ENCODE assay signal across 8 cellular contexts in genomic region chr1:220093361-220094015, GRCh38. TPM values are rescaled to one million over a fixed set of nuclear protein-coding genes. Genes with fewer than 3 reads are reported as not detected.
DNase-seq lines count a peak whose midpoint lies in the region; ATAC-seq and TF ChIP-seq lines count a peak whose summit lies in the region.

No MANE protein-coding gene starts in this region.

- WGBS in GM23248 (ENCODE audit: low coverage in 1 of 2, low lambda C conversion rate in 2 of 2, missing lambda C conversion rate in 2 of 2), 2 experiments: 16 to 23% methylated on average over 10 to 12 of the region's 12 CpGs
- 15 to 40% methylated on average over 4 to 12 of the region's 12 CpGs for WGBS in gastroesophageal sphincter (ENCODE audit: low coverage in 1 of 2), 2 donors

- peak overlapping the region; percentile 71 for H2AFZ ChIP-seq in GM23248
- peak overlapping the region; percentile 74; the same call in 1 of the 2 replicates for H2AFZ ChIP-seq in OCI-LY7 (ENCODE audit: low read length)

- CTCF ChIA-PET in OCI-LY7 (lab: Charles Lee; ENCODE audit: unreplicated experiment): interaction anchor here (0.6 kb wide), 1 partner anchor 22 kb away, joined by 3 read pairs; no protein-coding TSS in a partner anchor

- TF ChIP-seq POLR2A in gastroesophageal sphincter (IDR thresholded peaks at IDR 0.05): no peak

- H3K9me3 ChIP-seq in GM23248 (ENCODE audit: low read depth): no peaks in the 10 kb centered on the region
- no peaks in the 10 kb centered on the region for H3K9me3 ChIP-seq in OCI-LY7 (ENCODE audit: low read length)
- no peaks in the 10 kb centered on the region for H3K9me3 ChIP-seq in gastroesophageal sphincter
- no peaks in the 10 kb centered on the region for H3K9me3 ChIP-seq in tibial artery

- ATAC-seq in gastroesophageal sphincter (no peak), HG02588 (IDR thresholded peaks at IDR 0.05; ENCODE audit: unreplicated experiment) (no peak)

- H3K4me1 ChIP-seq in GM23248 (ENCODE audit: insufficient read depth) (0 out of 2 replicates have a peak, but pooled peaks cover 12% of the 10 kb centered on the region), OCI-LY7 (ENCODE audit: insufficient read depth, low read length, poor library complexity, severe bottlenecking) (peaks cover 25% of the 10 kb centered on the region), gastroesophageal sphincter (peaks cover 0 to 42% (median 6%) of the 10 kb centered on the region in 3 donors), tibial artery (peaks cover 0 to 18% (median 11%) of the 10 kb centered on the region in 4 donors)

- H3K27me3 ChIP-seq in GM06990 (replicated peaks; ENCODE audit: control insufficient read depth, insufficient read depth, low read length) (no peaks in the 10 kb centered on the region), GM23248 (replicated peaks; ENCODE audit: insufficient read depth) (no peaks in the 10 kb centered on the region), gastroesophageal sphincter (no peaks in the 10 kb centered on the region), tibial artery (no peaks in the 10 kb centered on the region)

- H4K20me1 ChIP-seq in GM23248 (ENCODE audit: insufficient read depth) (no peaks in the 10 kb centered on the region), OCI-LY7 (ENCODE audit: insufficient read depth, low read length) (no peaks in the 10 kb centered on the region)

- H3F3A ChIP-seq in GM23248 (ENCODE audit: insufficient read depth): peaks cover 6% of the 10 kb centered on the region; the same call in 1 of the 2 replicates

- H3K9ac ChIP-seq in GM23248: no peak overlapping the region

- POLR2A ChIA-PET in OCI-LY7 (lab: Charles Lee): interaction anchor here (0.6 to 1.6 kb wide), 8 partner anchors 8 to 1972 kb away, joined by 3 to 7 read pairs (median 4); no protein-coding TSS in a partner anchor

- no peak for TF ChIP-seq EP300 in gastroesophageal sphincter (IDR thresholded peaks at IDR 0.05)

- H3K79me2 ChIP-seq in GM23248 (ENCODE audit: insufficient read depth): peaks cover 46% of the 10 kb centered on the region
- peaks cover 36% of the 10 kb centered on the region for H3K79me2 ChIP-seq in OCI-LY7 (ENCODE audit: insufficient read depth, low read depth, low read length)

- no TSS peak for BruUV-seq in OCI-LY7 (replicated peaks; lab: Mats Ljungman, UMichigan)

- H3K27ac ChIP-seq in GM23248 (no peak overlapping the region), OCI-LY7 (ENCODE audit: low read depth, low read length, poor library complexity, severe bottlenecking) (no peak overlapping the region), gastroesophageal sphincter (peak overlapping the region in 3 of 4 donors; percentile 7 to 85 (median 85)), tibial artery (peak overlapping the region; percentile 83 to 89)

- H3K36me3 ChIP-seq in GM06990 (ENCODE audit: control insufficient read depth, insufficient read depth, low read length): peaks cover 3% of the 10 kb centered on the region
- peaks cover 4% of the 10 kb centered on the region for H3K36me3 ChIP-seq in GM23248 (ENCODE audit: low read depth)
- H3K36me3 ChIP-seq in OCI-LY7 (ENCODE audit: insufficient read depth, low read length): peaks cover 24% of the 10 kb centered on the region
- H3K36me3 ChIP-seq in gastroesophageal sphincter: peaks cover 0 to 24% of the 10 kb centered on the region in 2 donors
- peaks cover 13 to 20% (median 19%) of the 10 kb centered on the region in 3 donors for H3K36me3 ChIP-seq in tibial artery

- intact Hi-C loops in OCI-LY7 (cut with micrococcal nuclease; ENCODE audit: unreplicated experiment): loop anchor here (5.0 kb wide), 1 partner anchor 1806 kb away; the partner anchor contains the start of gene RRP15
- intact Hi-C loops in tibial artery (cut with DNase I; ENCODE audit: low total_unique reads): loop anchor here (5.0 kb wide), 1 partner anchor 46 kb away; the partner anchor contains the start of gene EPRS1

- H3K4me2 ChIP-seq in GM23248 (ENCODE audit: unreplicated experiment): peak overlapping the region; percentile 25
- peak overlapping the region; percentile 58 for H3K4me2 ChIP-seq in OCI-LY7 (ENCODE audit: low read length)

- H3K9me2 ChIP-seq in GM23248 (ENCODE audit: insufficient read depth) (no peaks in the 10 kb centered on the region), OCI-LY7 (ENCODE audit: insufficient read depth, low read length) (no peaks in the 10 kb centered on the region)

- DNase-seq in GM06990 (ENCODE audit: extremely low read depth, insufficient read length) (no peak), GM23248 (no peak), OCI-LY7 (ENCODE audit: low spot score) (no peak), tibial artery (no peak), HCEC 1CT (no peak), islet precursor cell (no peak)

- peak overlapping the region; percentile 96; the same call in 1 of the 2 replicates for H3K4me3 ChIP-seq in GM06990 (replicated peaks; ENCODE audit: low read depth, low read length)
- 0 out of 2 replicates have a peak overlapping the region, but pooled peaks have one; percentile 10 for H3K4me3 ChIP-seq in GM23248
- H3K4me3 ChIP-seq in OCI-LY7 (ENCODE audit: low read depth, low read length, poor library complexity, severe bottlenecking): peak overlapping the region; percentile 87
- H3K4me3 ChIP-seq in gastroesophageal sphincter: peak overlapping the region; percentile 76 to 86
- H3K4me3 ChIP-seq in tibial artery: peak overlapping the region; percentile 72 to 87

- in situ Hi-C loops in GM23248 (cut with MboI): no loop called here

- TF ChIP-seq CTCF in GM06990 (IDR thresholded peaks at IDR 0.05; ENCODE audit: insufficient read depth, low read length, poor library complexity, severe bottlenecking) (no peak), OCI-LY7 (conservative IDR thresholded peaks at IDR 0.05; ENCODE audit: low read length) (no peak), gastroesophageal sphincter (IDR thresholded peaks at IDR 0.05) (no peak), tibial artery (IDR thresholded peaks at IDR 0.05) (no peak)

RNA-seq across cellular contexts. Expression of gene IARS2, which starts 0.4 kb away (rescaled TPM):
- total RNA-seq in GM23248 (2014; rRNA removed; shearing (Covaris generic)): 93.3 and 98.5 TPM in 2 replicates
- polyA plus RNA-seq in GM23248 (2016; fragmentation: Nextera tagmentation; extraction: Ambion mirVana): 67.0 and 67.1 TPM in 2 replicates
- 57.2 and 62.6 TPM in 2 replicates for total RNA-seq in OCI-LY7 (2014; rRNA removed; shearing (Covaris generic))
- total RNA-seq in OCI-LY7 (2022) (90.2 and 91.3 TPM in 2 replicates), gastroesophageal sphincter (10 to 100 TPM; 48.9 to 89.7 (median 72.6) TPM)

RNA-seq across cellular contexts. Expression of gene BPNT1, which starts 3.9 kb away (rescaled TPM):
- total RNA-seq in GM23248 (2014; rRNA removed; shearing (Covaris generic)): 25.1 and 36.7 TPM in 2 replicates
- polyA plus RNA-seq in GM23248 (2016; fragmentation: Nextera tagmentation; extraction: Ambion mirVana): 12.0 and 12.2 TPM in 2 replicates
- 43.0 and 48.7 TPM in 2 replicates for total RNA-seq in OCI-LY7 (2014; rRNA removed; shearing (Covaris generic))
- 73.3 and 98.5 TPM in 2 replicates for total RNA-seq in OCI-LY7 (2022)
- total RNA-seq in gastroesophageal sphincter: 10 to 100 TPM in 3 of 4 donors, 1 to 10 TPM in 1; 8.8 to 30.2 (median 12.8) TPM

RNA-seq across cellular contexts. Expression of gene EPRS1, which starts 47.2 kb away (rescaled TPM):
- total RNA-seq in GM23248 (2014; rRNA removed; shearing (Covaris generic)): 141 and 151 TPM in 2 replicates
- polyA plus RNA-seq in GM23248 (2016; fragmentation: Nextera tagmentation; extraction: Ambion mirVana): 167 and 169 TPM in 2 replicates
- 93.1 and 101 TPM in 2 replicates for total RNA-seq in OCI-LY7 (2014; rRNA removed; shearing (Covaris generic))
- total RNA-seq in OCI-LY7 (2022): 174 and 175 TPM in 2 replicates
- 10 to 100 TPM; 39.2 to 51.6 (median 42.0) TPM for total RNA-seq in gastroesophageal sphincter

Comparison
In these comparisons a context has a peak if more than half of its experiments do, and no peak if none do; other contexts are left out.
1. H3K4me3 ChIP-seq: peak in every context shown above with its lines; median percentile 96 in GM06990; 87 in OCI-LY7; 81 in gastroesophageal sphincter; 80 in tibial artery; 10 in GM23248.
2. H3K27ac ChIP-seq: peak in gastroesophageal sphincter (3 of 4) and tibial artery (2 of 2); none in GM23248 (single experiment) and OCI-LY7 (single experiment).